Comparison of ENCODE assay signal across 9 cellular contexts in the genomic region with DNA sequence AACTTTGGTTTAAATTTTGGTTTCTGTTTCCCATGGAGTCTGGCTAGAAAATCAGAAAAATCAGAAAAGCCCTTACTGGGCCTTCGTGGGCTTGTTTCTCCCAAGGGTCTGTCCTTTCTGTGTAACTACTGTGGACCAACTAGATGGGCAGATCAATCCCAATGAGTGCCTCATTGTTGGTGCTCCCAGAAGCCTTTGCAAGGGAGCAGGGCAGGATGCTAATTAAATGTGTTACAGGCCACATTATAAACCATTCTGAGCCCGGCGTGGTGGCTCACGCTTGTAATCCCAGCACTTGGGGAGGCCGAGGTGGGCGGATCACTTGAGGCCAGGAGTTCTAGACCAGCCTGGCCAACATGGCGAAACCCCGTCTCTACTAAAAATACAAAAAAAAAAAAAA. TPM values are rescaled to one million over a fixed set of nuclear protein-coding genes. Genes with fewer than 3 reads are reported as not detected.
DNase-seq lines count a peak whose midpoint lies in the region; ATAC-seq and TF ChIP-seq lines count a peak whose summit lies in the region.
"Not testable (repeated sequence)": the region's sequence is repeated elsewhere in the genome, so short reads cannot be mapped to it uniquely, and the experiment has no call there.
"Had no signal": no experiment of that assay in that cellular context is flagged by ENCODE, and none has a peak within 500 bp of the region (broad histone marks: within the 10 kb centered on the region; RNA-seq: fewer than 3 reads in every experiment).

No MANE protein-coding gene starts in this region.

- H3K4me2 ChIP-seq in GM23338 (peak overlapping the region; percentile 95), mesenchymal stem cell (ENCODE audit: low read length, poor library complexity, severe bottlenecking) (peak overlapping the region; percentile 76)

- not testable (repeated sequence) for H2BK5ac ChIP-seq in mesenchymal stem cell (ENCODE audit: low read depth, low read length, poor library complexity, severe bottlenecking)

- H3K9me2 ChIP-seq in GM23338 (ENCODE audit: insufficient read depth), result not testable (repeated sequence)

- H3K79me2 ChIP-seq in GM23338 (replicated peaks; ENCODE audit: insufficient read depth), result peaks cover 61% of the 10 kb centered on the region

- not testable (repeated sequence) for H3K18ac ChIP-seq in mesenchymal stem cell (ENCODE audit: low read depth in 1 of 2, low read length in 2 of 2)

- WGBS in mesenchymal stem cell, result 94% methylated on average over 8 of the region's 8 CpGs

- peaks cover 18% of the 10 kb centered on the region for H4K20me1 ChIP-seq in GM23338 (replicated peaks; ENCODE audit: insufficient read depth)

- H3K27ac ChIP-seq in GM23338 (ENCODE audit: low read depth), result peak overlapping the region; percentile 94; the same call in 1 of the 2 replicates
- peak overlapping the region; percentile 45 for H3K27ac ChIP-seq in mesenchymal stem cell (ENCODE audit: low read length, poor library complexity, severe bottlenecking)
- H3K27ac ChIP-seq in skin epidermis, result peak overlapping the region in 7 of 21 experiments; percentile 32 to 90 (median 87)

- H3K36me3 ChIP-seq in GM23338 (ENCODE audit: insufficient read depth); mesenchymal stem cell (ENCODE audit: control insufficient read depth in 1 of 2, insufficient read depth in 2 of 2, low read depth in 1 of 2, low read length in 2 of 2): not testable (repeated sequence)

- H3K79me1 ChIP-seq in mesenchymal stem cell (replicated peaks; ENCODE audit: low read length, poor library complexity, severe bottlenecking), result not testable (repeated sequence)

- not testable (repeated sequence) for ATAC-seq in GM23338; activated naive CD8-positive, alpha-beta T cell treated with anti-CD3 and anti-CD28 coated beads, Interleukin-2, amount 50 U/mL, for 24 hours

- not testable (repeated sequence) for H3K27me3 ChIP-seq in GM23338 (ENCODE audit: insufficient read depth); mesenchymal stem cell (ENCODE audit: control insufficient read depth in 1 of 2, insufficient read depth in 1 of 2, low read length in 2 of 2)

- H3K4me1 Mint-ChIP-seq in GM23338, result peaks cover 16% of the 10 kb centered on the region
- H3K4me1 Mint-ChIP-seq in activated naive CD8-positive, alpha-beta T cell treated with anti-CD3 and anti-CD28 coated beads, Interleukin-2, amount 50 U/mL, for 24 hours, result peaks cover 46% of the 10 kb centered on the region

- H4K91ac ChIP-seq in mesenchymal stem cell (ENCODE audit: low read length), result not testable (repeated sequence)

- peak overlapping the region; percentile 83 for H3K4me3 ChIP-seq in AG09309 (ENCODE audit: control insufficient read depth, low read depth, low read length)
- peak overlapping the region; percentile 95 for H3K4me3 ChIP-seq in GM23338
- H3K4me3 ChIP-seq in WI38 (ENCODE audit: low read depth, low read length), result peak overlapping the region; percentile 88
- H3K4me3 ChIP-seq in epithelial cell of proximal tubule (ENCODE audit: low read depth, low read length), result peak overlapping the region; percentile 66
- peak overlapping the region in 1 of 2 experiments; percentile 96 for H3K4me3 ChIP-seq in mesenchymal stem cell (ENCODE audit: insufficient read depth in 1 of 2, low read depth in 1 of 2, low read length in 2 of 2)
- peak overlapping the region; percentile 54 to 97 (median 89) for H3K4me3 ChIP-seq in skin epidermis

- H3F3A ChIP-seq in GM23338 (replicated peaks; ENCODE audit: low read depth), result not testable (repeated sequence)

- not testable (repeated sequence) for H3K23ac ChIP-seq in mesenchymal stem cell (ENCODE audit: low read length in 2 of 2)

- H3K14ac ChIP-seq in mesenchymal stem cell (ENCODE audit: low read length in 2 of 2), result not testable (repeated sequence)

- H2AK5ac ChIP-seq in mesenchymal stem cell (ENCODE audit: low read length, severe bottlenecking), result peak overlapping the region; percentile 23

- not testable (repeated sequence) for DNase-seq in AG09309 (ENCODE audit: low read depth); GM23338 (ENCODE audit: low spot score); activated naive CD8-positive, alpha-beta T cell treated with anti-CD3 and anti-CD28 coated beads, Interleukin-2, amount 50 U/mL, for 24 hours; epithelial cell of proximal tubule (ENCODE audit: low read depth); mesenchymal stem cell
- DNase-seq in NCI-H82 (lab: John Stamatoyannopoulos, UW), result peak; percentile 4

- H3K36me3 Mint-ChIP-seq in GM23338 (ENCODE audit: low read depth), result peaks cover 24% of the 10 kb centered on the region
- peaks cover 36% of the 10 kb centered on the region for H3K36me3 Mint-ChIP-seq in activated naive CD8-positive, alpha-beta T cell treated with anti-CD3 and anti-CD28 coated beads, Interleukin-2, amount 50 U/mL, for 24 hours (ENCODE audit: low read depth)

- H2AFZ ChIP-seq in GM23338; mesenchymal stem cell (ENCODE audit: low read depth, low read length): not testable (repeated sequence)

- not testable (repeated sequence) for H3K27ac Mint-ChIP-seq in GM23338
- peak overlapping the region; percentile 82 for H3K27ac Mint-ChIP-seq in activated naive CD8-positive, alpha-beta T cell treated with anti-CD3 and anti-CD28 coated beads, Interleukin-2, amount 50 U/mL, for 24 hours

- H2BK120ac ChIP-seq in mesenchymal stem cell (ENCODE audit: low read depth, low read length), result not testable (repeated sequence)

- TF ChIP-seq CTCF in AG09309 (IDR thresholded peaks at IDR 0.05; ENCODE audit: control insufficient read depth, insufficient read depth, low read depth, low read length, missing control alignments); GM23338 (conservative IDR thresholded peaks at IDR 0.05; ENCODE audit: low read depth in 2 of 2); WI38 (IDR thresholded peaks at IDR 0.05; ENCODE audit: low read depth, low read length); epithelial cell of proximal tubule (conservative IDR thresholded peaks at IDR 0.05; ENCODE audit: low read depth, low read length): not testable (repeated sequence)

- H3K9me3 Mint-ChIP-seq in GM23338; activated naive CD8-positive, alpha-beta T cell treated with anti-CD3 and anti-CD28 coated beads, Interleukin-2, amount 50 U/mL, for 24 hours: not testable (repeated sequence)

- not testable (repeated sequence) for H3K4me1 ChIP-seq in GM23338 (ENCODE audit: insufficient read depth); mesenchymal stem cell (ENCODE audit: control insufficient read depth, insufficient read depth, low read depth, low read length)

- H3K9me3 ChIP-seq in mesenchymal stem cell (ENCODE audit: control insufficient read depth, low read length), result not testable (repeated sequence)

- peak overlapping the region; percentile 8 for H2BK15ac ChIP-seq in mesenchymal stem cell (ENCODE audit: low read depth, poor library complexity, severe bottlenecking)

- peak overlapping the region; percentile 99 for H3K4me3 Mint-ChIP-seq in GM23338
- H3K4me3 Mint-ChIP-seq in activated naive CD8-positive, alpha-beta T cell treated with anti-CD3 and anti-CD28 coated beads, Interleukin-2, amount 50 U/mL, for 24 hours, result peak overlapping the region; percentile 98

- H3K4ac ChIP-seq in mesenchymal stem cell (ENCODE audit: low read depth in 1 of 2, low read length in 2 of 2), result peak overlapping the region in 1 of 2 experiments; percentile 73

- H3K9ac ChIP-seq in mesenchymal stem cell (ENCODE audit: low read length), result peak overlapping the region; percentile 96

- H2BK12ac ChIP-seq in mesenchymal stem cell (ENCODE audit: low read length in 2 of 2), result peak overlapping the region in 1 of 2 experiments; percentile 71

- H3K27me3 Mint-ChIP-seq in GM23338 (ENCODE audit: insufficient read depth, low read depth, poor library complexity); activated naive CD8-positive, alpha-beta T cell treated with anti-CD3 and anti-CD28 coated beads, Interleukin-2, amount 50 U/mL, for 24 hours: not testable (repeated sequence)

- H4K8ac ChIP-seq in mesenchymal stem cell (ENCODE audit: low read length), result peak overlapping the region; percentile 8

RNA-seq across cellular contexts. Expression of gene MELK, which starts 1.4 kb away (rescaled TPM):
- total RNA-seq in GM23338 (2014; rRNA removed; shearing (Covaris generic)), result 55.7 and 67.8 TPM in 2 replicates
- 32.3 and 37.2 TPM in 2 replicates for polyA plus RNA-seq in GM23338 (2016; fragmentation: Nextera tagmentation; extraction: Ambion mirVana)
- total RNA-seq in epithelial cell of proximal tubule, result 64.5 and 87.8 TPM in 2 replicates
- polyA plus RNA-seq in mesenchymal stem cell (2013, experiment 1 of 2), result 10.9 TPM
- polyA plus RNA-seq in mesenchymal stem cell (2013, experiment 2 of 2), result 11.1 TPM
- total RNA-seq: body of pancreas had no signal
